1 cellular context compared by ENCODE assay signal in genomic region chr1:225875044-225875822, GRCh38.
A peak's percentile ranks its signal among the peaks of the same experiment; 100 is the strongest.
TF ChIP-seq lines count a peak whose summit lies in the region.

No MANE protein-coding gene starts in this region.

TF ChIP-seq in HCT116, 20 proteins besides CTCF, POLR2A, EP300 and RAD21 (continued from another document):
- TF ChIP-seq ZBTB33 (IDR thresholded peaks at IDR 0.05; ENCODE audit: extremely low read depth, insufficient replicate concordance, low read length) (peak; percentile 61), TCF7L2 (IDR thresholded peaks at IDR 0.05; ENCODE audit: borderline replicate concordance, extremely low read depth, insufficient read depth, insufficient read length) (peak; percentile 75), POLR2AphosphoS5 (IDR thresholded peaks at IDR 0.05; ENCODE audit: low read depth, low read length) (peak; percentile 65; the same call in 1 of the 2 replicates)
TF ChIP-seq in HCT116: peak in this region for 4.
